Comparison of ENCODE assay signal across 8 cellular contexts in the genomic region with DNA sequence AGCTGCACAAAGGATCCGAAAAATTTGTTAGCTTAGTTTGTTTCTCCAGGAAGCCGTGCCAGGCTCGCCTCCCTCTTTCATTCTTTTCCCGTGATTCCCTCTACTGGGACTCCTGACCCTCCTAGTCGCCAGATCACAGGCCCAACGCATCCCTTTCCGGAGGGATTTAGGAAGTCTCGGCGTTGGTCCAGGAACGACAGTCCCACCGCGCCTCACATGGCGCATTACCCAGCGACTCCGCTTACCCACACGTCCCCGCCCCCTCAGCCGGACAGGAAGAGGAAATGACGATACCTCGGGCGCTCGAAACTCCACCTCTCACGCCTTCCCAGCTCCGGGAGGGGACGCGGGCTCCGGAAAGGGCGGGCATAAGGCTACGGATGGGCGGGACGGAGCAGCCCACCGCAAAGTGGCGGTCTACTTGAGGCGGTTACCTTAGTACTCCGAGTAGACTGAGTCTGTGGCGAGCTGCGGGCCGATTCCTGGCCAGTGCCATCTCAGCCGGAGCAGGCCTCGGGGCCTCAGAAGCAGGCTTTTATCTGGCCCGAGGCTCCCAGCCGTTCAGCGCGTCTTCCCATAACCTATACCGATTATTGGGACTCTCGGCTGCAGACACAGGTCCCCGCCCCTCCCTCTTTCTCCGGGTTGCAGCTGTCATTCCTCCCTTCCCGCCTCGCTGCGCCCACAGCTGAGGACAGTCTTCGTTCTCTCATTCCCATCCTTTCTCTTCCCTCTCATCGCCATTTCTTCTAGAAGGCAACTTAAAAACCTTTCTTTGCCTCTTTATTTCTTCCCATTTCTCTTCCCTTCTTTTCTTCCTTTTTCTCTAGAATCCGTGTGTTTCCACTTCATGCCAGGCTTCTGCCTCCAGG. TPM values are rescaled to one million over a fixed set of nuclear protein-coding genes. Genes with fewer than 3 reads are reported as not detected.
A peak's percentile ranks its signal among the peaks of the same experiment; 100 is the strongest.
DNase-seq lines count a peak whose midpoint lies in the region; ATAC-seq and TF ChIP-seq lines count a peak whose summit lies in the region.

A gene with protein sequence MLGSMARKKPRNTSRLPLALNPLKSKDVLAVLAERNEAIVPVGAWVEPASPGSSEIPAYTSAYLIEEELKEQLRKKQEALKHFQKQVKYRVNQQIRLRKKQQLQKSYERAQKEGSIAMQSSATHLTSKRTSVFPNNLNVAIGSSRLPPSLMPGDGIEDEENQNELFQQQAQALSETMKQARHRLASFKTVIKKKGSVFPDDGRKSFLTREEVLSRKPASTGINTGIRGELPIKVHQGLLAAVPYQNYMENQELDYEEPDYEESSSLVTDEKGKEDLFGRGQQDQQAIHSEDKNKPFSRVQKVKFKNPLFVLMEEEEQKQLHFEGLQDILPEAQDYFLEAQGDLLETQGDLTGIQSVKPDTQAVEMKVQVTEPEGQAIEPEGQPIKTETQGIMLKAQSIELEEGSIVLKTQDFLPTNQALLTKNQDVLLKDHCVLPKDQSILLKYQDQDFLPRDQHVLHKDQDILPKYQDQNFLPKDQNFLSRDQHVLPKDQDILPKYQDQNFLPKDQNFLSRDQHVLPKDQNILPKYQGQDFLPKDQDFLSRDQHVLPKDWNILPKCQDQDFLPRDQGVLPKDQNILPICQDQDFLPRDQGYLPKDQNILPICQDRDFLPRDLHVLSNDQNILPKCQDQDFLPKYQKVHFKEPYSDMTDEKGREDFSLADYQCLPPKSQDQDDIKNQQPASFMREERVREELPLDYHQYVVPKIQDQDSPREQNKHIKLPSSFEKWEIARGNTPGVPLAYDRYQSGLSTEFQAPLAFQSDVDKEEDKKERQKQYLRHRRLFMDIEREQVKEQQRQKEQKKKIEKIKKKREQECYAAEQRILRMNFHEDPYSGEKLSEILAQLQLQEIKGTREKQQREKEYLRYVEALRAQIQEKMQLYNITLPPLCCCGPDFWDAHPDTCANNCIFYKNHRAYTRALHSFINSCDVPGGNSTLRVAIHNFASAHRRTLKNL (plus strand): TSS at position 450 of the 872 bp plus-strand sequence. CDS start 531 bp downstream, outside the sequence.

- H4K20me1 ChIP-seq in SK-N-SH (ENCODE audit: insufficient read depth), result no peaks in the 10 kb centered on the region

- TF ChIP-seq EP300 in SK-N-SH (IDR thresholded peaks at IDR 0.05; ENCODE audit: borderline replicate concordance in 1 of 2, low read depth in 1 of 2, low read length in 1 of 2) (no peak), ovary (IDR thresholded peaks at IDR 0.05) (no peak)

- H3K9me3 ChIP-seq in SK-N-SH, result no peaks in the 10 kb centered on the region
- no peaks in the 10 kb centered on the region for H3K9me3 ChIP-seq in ovary
- no peaks in the 10 kb centered on the region for H3K9me3 ChIP-seq in tibial artery

- no peaks in the 10 kb centered on the region for H3K9me2 ChIP-seq in SK-N-SH

- peaks cover 2% of the 10 kb centered on the region for H3K4me1 Mint-ChIP-seq in activated naive CD8-positive, alpha-beta T cell treated with anti-CD3 and anti-CD28 coated beads for 36 hours

- WGBS in SK-N-SH (ENCODE audit: low lambda C conversion rate), result 2% methylated on average over 30 of the region's 54 CpGs
- 0 to 1% (median 0%) methylated on average over 48 to 54 of the region's 54 CpGs for WGBS in ovary, 3 donors

- no peak within 1 kb of the TSS for H3K4me3 Mint-ChIP-seq in activated naive CD8-positive, alpha-beta T cell treated with anti-CD3 and anti-CD28 coated beads for 36 hours

- peak within 1 kb of the TSS; percentile 82 for H3K4me2 ChIP-seq in SK-N-SH

- H3K27ac Mint-ChIP-seq in activated naive CD8-positive, alpha-beta T cell treated with anti-CD3 and anti-CD28 coated beads for 36 hours, result no peak within 1 kb of the TSS

- peaks cover 3% of the 10 kb centered on the region for H3K36me3 Mint-ChIP-seq in activated naive CD8-positive, alpha-beta T cell treated with anti-CD3 and anti-CD28 coated beads for 36 hours

- H3K27me3 ChIP-seq in SK-N-SH (ENCODE audit: insufficient read depth) (no peaks in the 10 kb centered on the region), ovary (no peaks in the 10 kb centered on the region), tibial artery (no peaks in the 10 kb centered on the region)

- TF ChIP-seq RAD21 in SK-N-SH (IDR thresholded peaks at IDR 0.05; ENCODE audit: low read length), result no peak; the same call in 1 of the 2 replicates

- intact Hi-C loops in Right ventricle myocardium inferior (cut with DNase I) (loop anchor here (5.0 to 10.0 kb wide), 3 partner anchors 77 to 451 kb away; a partner anchor contains a TSS), ovary (cut with DNase I) (loop anchor here in 3 of 4 donors (2.0 to 10.0 kb wide), 4 partner anchors 77 to 481 kb away; no protein-coding TSS in a partner anchor), tibial artery (cut with DNase I; ENCODE audit: low total_unique reads) (loop anchor here (10.0 kb wide), 2 partner anchors 191 to 401 kb away; no protein-coding TSS in a partner anchor)

- POLR2A ChIA-PET in SK-N-SH (lab: Yijun Ruan, JAX), result interaction anchor here (0.6 to 2.3 kb wide), 8 partner anchors 12 to 457 kb away, joined by 3 to 15 read pairs (median 4); a partner anchor contains a TSS

- peak within 1 kb of the TSS; percentile 91 for H3K4me3 ChIP-seq in GM08714 (ENCODE audit: low read length)
- H3K4me3 ChIP-seq in SK-N-SH (ENCODE audit: low read depth in 2 of 2, low read length in 1 of 2), result peak within 1 kb of the TSS; percentile 84 to 86
- H3K4me3 ChIP-seq in ovary, result peak within 1 kb of the TSS; percentile 55
- H3K4me3 ChIP-seq in tibial artery, result peak within 1 kb of the TSS; percentile 56 to 69

- ATAC-seq in HG02588 (IDR thresholded peaks at IDR 0.05; ENCODE audit: unreplicated experiment), result peak; percentile 99
- ATAC-seq in Right ventricle myocardium inferior, result peak; percentile 100

- peak within 1 kb of the TSS; percentile 99 for H2AFZ ChIP-seq in SK-N-SH (ENCODE audit: low read depth)

- H3K9me3 Mint-ChIP-seq in activated naive CD8-positive, alpha-beta T cell treated with anti-CD3 and anti-CD28 coated beads for 36 hours, result peaks cover 3% of the 10 kb centered on the region

- TF ChIP-seq CTCF in SK-N-SH (IDR thresholded peaks at IDR 0.05) (no peak), ovary (IDR thresholded peaks at IDR 0.05) (no peak), tibial artery (IDR thresholded peaks at IDR 0.05) (no peak)

- H3K4me1 ChIP-seq in SK-N-SH (ENCODE audit: control insufficient read depth in 1 of 2, insufficient read depth in 2 of 2, low read depth in 1 of 2, low read length in 1 of 2) (peaks cover 6 to 7% of the 10 kb centered on the region in 2 experiments; a peak in 3 of 4 replicates), ovary (ENCODE audit: insufficient read depth) (peaks cover 2% of the 10 kb centered on the region), tibial artery (peaks cover 0 to 14% (median 5%) of the 10 kb centered on the region in 4 donors)

- H3F3A ChIP-seq in SK-N-SH (replicated peaks; ENCODE audit: insufficient read depth), result no peaks in the 10 kb centered on the region

- no peaks in the 10 kb centered on the region for H3K27me3 Mint-ChIP-seq in activated naive CD8-positive, alpha-beta T cell treated with anti-CD3 and anti-CD28 coated beads for 36 hours

- peak within 1 kb of the TSS; percentile 84 to 97 for H3K27ac ChIP-seq in SK-N-SH (ENCODE audit: low read depth in 2 of 2, low read length in 1 of 2)
- peak within 1 kb of the TSS in 1 of 2 donors; percentile 70 for H3K27ac ChIP-seq in ovary
- peak within 1 kb of the TSS; percentile 70 to 76 for H3K27ac ChIP-seq in tibial artery

- H3K36me3 ChIP-seq in SK-N-SH (replicated peaks in 1 of 2; ENCODE audit: control insufficient read depth in 1 of 2, insufficient read depth in 2 of 2, low read length in 1 of 2) (no peaks in the 10 kb centered on the region), ovary (no peaks in the 10 kb centered on the region), tibial artery (no peaks in the 10 kb centered on the region)

- peaks cover 5% of the 10 kb centered on the region; the same call in 1 of the 2 replicates for H3K79me2 ChIP-seq in SK-N-SH (ENCODE audit: insufficient read depth)

- peak within 1 kb of the TSS; percentile 80 for H3K9ac ChIP-seq in SK-N-SH

- DNase-seq in NCI-H1092 (lab: John Stamatoyannopoulos, UW) (peak; percentile 99), SK-N-SH (peak; percentile 90), Right ventricle myocardium inferior (ENCODE audit: missing footprints) (peak; percentile 99), ovary (peak; percentile 96 to 97 (median 96)), tibial artery (peak; percentile 98)
- DNase-seq in activated naive CD8-positive, alpha-beta T cell treated with anti-CD3 and anti-CD28 coated beads for 36 hours, result peak; percentile 95

- TF ChIP-seq POLR2A in ovary (IDR thresholded peaks at IDR 0.05), result peak; percentile 97

- CTCF ChIA-PET in SK-N-SH (lab: Yijun Ruan, JAX), result interaction anchor here (0.6 to 2.7 kb wide), 7 partner anchors 10 to 450 kb away, joined by 3 to 16 read pairs (median 3); a partner anchor contains a TSS

TF ChIP-seq in SK-N-SH, 30 proteins besides CTCF, POLR2A, EP300 and RAD21 (continues in another document):
- TF ChIP-seq CHD2 (IDR thresholded peaks at IDR 0.05; ENCODE audit: low read length, partially characterized antibody), result peak; percentile 75
- TF ChIP-seq EZH2phosphoT487 (IDR thresholded peaks at IDR 0.05; ENCODE audit: borderline replicate concordance, low read depth), result no peak
- TF ChIP-seq NRF1 (IDR thresholded peaks at IDR 0.05; ENCODE audit: low read depth, low read length), result 0 out of 2 replicates have a peak, but pooled peaks have one; percentile 19
- peak; percentile 95 for TF ChIP-seq MXI1 (IDR thresholded peaks at IDR 0.05; ENCODE audit: low read depth, low read length)
- TF ChIP-seq, protein P1, sequence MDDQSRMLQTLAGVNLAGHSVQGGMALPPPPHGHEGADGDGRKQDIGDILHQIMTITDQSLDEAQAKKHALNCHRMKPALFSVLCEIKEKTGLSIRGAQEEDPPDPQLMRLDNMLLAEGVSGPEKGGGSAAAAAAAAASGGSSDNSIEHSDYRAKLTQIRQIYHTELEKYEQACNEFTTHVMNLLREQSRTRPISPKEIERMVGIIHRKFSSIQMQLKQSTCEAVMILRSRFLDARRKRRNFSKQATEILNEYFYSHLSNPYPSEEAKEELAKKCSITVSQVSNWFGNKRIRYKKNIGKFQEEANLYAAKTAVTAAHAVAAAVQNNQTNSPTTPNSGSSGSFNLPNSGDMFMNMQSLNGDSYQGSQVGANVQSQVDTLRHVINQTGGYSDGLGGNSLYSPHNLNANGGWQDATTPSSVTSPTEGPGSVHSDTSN (IDR thresholded peaks at IDR 0.05), result peak; percentile 31; the same call in 1 of the 2 replicates
- TF ChIP-seq GABPA (IDR thresholded peaks at IDR 0.05; ENCODE audit: low read depth), result peak; percentile 97
- TF ChIP-seq FOXM1 (IDR thresholded peaks at IDR 0.05; ENCODE audit: low read depth), result no peak
- TF ChIP-seq RXRA (IDR thresholded peaks at IDR 0.05; ENCODE audit: borderline replicate concordance, low read depth), result no peak

RNA-seq across cellular contexts. Expression of the gene that starts here (rescaled TPM):
- polyA plus RNA-seq in SK-N-SH (2012; rRNA removed) (0.69 and 0.91 TPM in 2 replicates), ovary (1 to 10 TPM in 1 of 2 donors, under 1 TPM in 1; 0.82 to 1.1 TPM)
- polyA plus RNA-seq in SK-N-SH (2012; cell fraction: cytosol; rRNA removed), result 0.88 and 1.0 TPM in 2 replicates
- polyA plus RNA-seq in SK-N-SH (2012; cell fraction: nucleus; rRNA removed), result 0.76 and 1.2 TPM in 2 replicates
- total RNA-seq in activated naive CD8-positive, alpha-beta T cell treated with anti-CD3 and anti-CD28 coated beads for 36 hours, result 1 to 10 TPM; 4.3 to 4.5 TPM
- total RNA-seq in Right ventricle myocardium inferior (0.38 TPM), ovary (1 to 10 TPM in 5 of 7 donors, under 1 TPM in 2; 0.87 to 1.9 (median 1.4) TPM)

Comparison
In these comparisons a context has a peak if more than half of its experiments do, and no peak if none do; other contexts are left out.
1. Peak in DNase-seq and ATAC-seq in Right ventricle myocardium inferior; RNA of the gene not detected or under 1 TPM.